In genomic region chr7:81135322-81135721, GRCh38 we compare ENCODE assay signal across 25 cellular contexts.
"Had no signal": no experiment of that assay in that cellular context is flagged by ENCODE, and none has a peak within 500 bp of the region (broad histone marks: within the 10 kb centered on the region; RNA-seq: fewer than 3 reads in every experiment).

No MANE protein-coding gene starts in this region.

- ATAC-seq: naive thymus-derived CD4-positive, alpha-beta T cell; natural killer cell; psoas muscle; right cardiac atrium; sciatic nerve; stimulated activated effector memory CD8-positive, alpha-beta T cell treated with anti-CD3 and anti-CD28 coated beads, Interleukin-12 subunit alpha, Interleukin-12 subunit beta, amount 100 ng/mL, for 72 hours; stimulated activated naive B cell treated with anti-CD40 and anti-IgM and Interleukin-4, amounts not matched to agents 10 μg/mL and 1 μg/mL and 100 μg/mL, for 72 hours had no signal

- H3K9me3 ChIP-seq: ovary, stomach, thoracic aorta, thyroid gland, tibial nerve, upper lobe of left lung, uterus had no signal

- H3K27me3 ChIP-seq: neural progenitor cell, ovary, stomach, thyroid gland, tibial nerve, upper lobe of left lung, uterus had no signal

- DNase-seq: naive thymus-derived CD4-positive, alpha-beta T cell; natural killer cell; occipital lobe; ovary; posterior cingulate gyrus; psoas muscle; right cardiac atrium; stimulated activated CD4-positive, alpha-beta T cell treated with anti-CD3 and anti-CD28 coated beads, Interleukin-15, amount 100 ng/mL, for 24 hours; stimulated activated CD4-positive, alpha-beta T cell treated with anti-CD3 and anti-CD28 coated beads, Interleukin-2, amount 100 ng/mL, for 24 hours; stimulated activated CD4-positive, alpha-beta T cell treated with anti-CD3 and anti-CD28 coated beads, Interleukin-2, amount 100 ng/mL, for 48 hours; stimulated activated CD4-positive, alpha-beta T cell treated with anti-CD3 and anti-CD28 coated beads, Interleukin-4, amount 100 ng/mL, for 24 hours; stimulated activated naive B cell treated with anti-CD40 and anti-IgM and Interleukin-4, amounts not matched to agents 10 μg/mL and 1 μg/mL and 100 μg/mL, for 72 hours; stimulated activated naive CD4-positive, alpha-beta T cell treated with Interleukin-2 at 50 U/mL for 16 hours; stomach; thyroid gland; trophoblast cell; upper lobe of left lung; uterus had no signal

- H3K9ac ChIP-seq: neural progenitor cell, parathyroid adenoma had no signal

- H3K4me1 ChIP-seq: neural progenitor cell, parathyroid adenoma, psoas muscle, stomach, thyroid gland, upper lobe of left lung, uterus had no signal

- H3K4me3 ChIP-seq: neural progenitor cell, ovary, psoas muscle, skin epidermis, stomach, thoracic aorta, thyroid gland, tibial nerve, upper lobe of left lung, uterus had no signal

- H2AFZ ChIP-seq: neural progenitor cell, parathyroid adenoma had no signal

- H3K27ac ChIP-seq: neural progenitor cell, ovary, parathyroid adenoma, psoas muscle, skin epidermis, stomach, thoracic aorta, thyroid gland, tibial nerve, upper lobe of left lung, uterus had no signal

- H3K4me2 ChIP-seq: neural progenitor cell had no signal

- H3K36me3 ChIP-seq: neural progenitor cell, ovary, stomach, thoracic aorta, thyroid gland, tibial nerve, upper lobe of left lung, uterus had no signal

- H3K79me2 ChIP-seq: parathyroid adenoma had no signal
